ENCODE assay signal across 2 cellular contexts in the genomic region with DNA sequence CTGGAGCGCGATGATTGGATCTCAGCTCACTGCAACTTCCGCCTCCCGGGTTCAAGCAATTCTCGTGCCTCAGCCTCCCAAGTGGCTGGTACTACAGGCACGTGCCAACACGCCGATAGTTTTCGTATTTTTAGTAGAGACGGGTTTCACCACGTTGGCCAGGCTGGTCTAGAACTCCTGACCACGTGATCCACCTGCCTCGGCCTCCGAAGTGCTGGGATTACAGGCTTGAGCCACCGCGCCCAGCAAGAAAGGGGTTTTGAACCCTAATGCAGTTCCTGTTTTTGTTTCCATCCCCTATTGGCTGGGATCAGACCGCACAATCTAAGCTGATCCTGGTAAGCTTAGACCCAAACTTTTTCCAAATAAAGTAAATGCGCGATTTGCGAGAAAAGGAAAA.
TF ChIP-seq lines count a peak whose summit lies in the region.

No MANE protein-coding gene starts in this region.

TF ChIP-seq in SK-N-SH, 30 proteins besides CTCF, POLR2A, EP300 and RAD21 (continued from another document):
- TF ChIP-seq, protein P1, sequence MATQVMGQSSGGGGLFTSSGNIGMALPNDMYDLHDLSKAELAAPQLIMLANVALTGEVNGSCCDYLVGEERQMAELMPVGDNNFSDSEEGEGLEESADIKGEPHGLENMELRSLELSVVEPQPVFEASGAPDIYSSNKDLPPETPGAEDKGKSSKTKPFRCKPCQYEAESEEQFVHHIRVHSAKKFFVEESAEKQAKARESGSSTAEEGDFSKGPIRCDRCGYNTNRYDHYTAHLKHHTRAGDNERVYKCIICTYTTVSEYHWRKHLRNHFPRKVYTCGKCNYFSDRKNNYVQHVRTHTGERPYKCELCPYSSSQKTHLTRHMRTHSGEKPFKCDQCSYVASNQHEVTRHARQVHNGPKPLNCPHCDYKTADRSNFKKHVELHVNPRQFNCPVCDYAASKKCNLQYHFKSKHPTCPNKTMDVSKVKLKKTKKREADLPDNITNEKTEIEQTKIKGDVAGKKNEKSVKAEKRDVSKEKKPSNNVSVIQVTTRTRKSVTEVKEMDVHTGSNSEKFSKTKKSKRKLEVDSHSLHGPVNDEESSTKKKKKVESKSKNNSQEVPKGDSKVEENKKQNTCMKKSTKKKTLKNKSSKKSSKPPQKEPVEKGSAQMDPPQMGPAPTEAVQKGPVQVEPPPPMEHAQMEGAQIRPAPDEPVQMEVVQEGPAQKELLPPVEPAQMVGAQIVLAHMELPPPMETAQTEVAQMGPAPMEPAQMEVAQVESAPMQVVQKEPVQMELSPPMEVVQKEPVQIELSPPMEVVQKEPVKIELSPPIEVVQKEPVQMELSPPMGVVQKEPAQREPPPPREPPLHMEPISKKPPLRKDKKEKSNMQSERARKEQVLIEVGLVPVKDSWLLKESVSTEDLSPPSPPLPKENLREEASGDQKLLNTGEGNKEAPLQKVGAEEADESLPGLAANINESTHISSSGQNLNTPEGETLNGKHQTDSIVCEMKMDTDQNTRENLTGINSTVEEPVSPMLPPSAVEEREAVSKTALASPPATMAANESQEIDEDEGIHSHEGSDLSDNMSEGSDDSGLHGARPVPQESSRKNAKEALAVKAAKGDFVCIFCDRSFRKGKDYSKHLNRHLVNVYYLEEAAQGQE (IDR thresholded peaks at IDR 0.05; ENCODE audit: low read depth, low read length) = no peak
- TF ChIP-seq, protein P2, sequence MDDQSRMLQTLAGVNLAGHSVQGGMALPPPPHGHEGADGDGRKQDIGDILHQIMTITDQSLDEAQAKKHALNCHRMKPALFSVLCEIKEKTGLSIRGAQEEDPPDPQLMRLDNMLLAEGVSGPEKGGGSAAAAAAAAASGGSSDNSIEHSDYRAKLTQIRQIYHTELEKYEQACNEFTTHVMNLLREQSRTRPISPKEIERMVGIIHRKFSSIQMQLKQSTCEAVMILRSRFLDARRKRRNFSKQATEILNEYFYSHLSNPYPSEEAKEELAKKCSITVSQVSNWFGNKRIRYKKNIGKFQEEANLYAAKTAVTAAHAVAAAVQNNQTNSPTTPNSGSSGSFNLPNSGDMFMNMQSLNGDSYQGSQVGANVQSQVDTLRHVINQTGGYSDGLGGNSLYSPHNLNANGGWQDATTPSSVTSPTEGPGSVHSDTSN (IDR thresholded peaks at IDR 0.05) = no peak

TF ChIP-seq in liver, 16 proteins besides CTCF, POLR2A, EP300 and RAD21 (continued from another document):
- TF ChIP-seq, protein P3, sequence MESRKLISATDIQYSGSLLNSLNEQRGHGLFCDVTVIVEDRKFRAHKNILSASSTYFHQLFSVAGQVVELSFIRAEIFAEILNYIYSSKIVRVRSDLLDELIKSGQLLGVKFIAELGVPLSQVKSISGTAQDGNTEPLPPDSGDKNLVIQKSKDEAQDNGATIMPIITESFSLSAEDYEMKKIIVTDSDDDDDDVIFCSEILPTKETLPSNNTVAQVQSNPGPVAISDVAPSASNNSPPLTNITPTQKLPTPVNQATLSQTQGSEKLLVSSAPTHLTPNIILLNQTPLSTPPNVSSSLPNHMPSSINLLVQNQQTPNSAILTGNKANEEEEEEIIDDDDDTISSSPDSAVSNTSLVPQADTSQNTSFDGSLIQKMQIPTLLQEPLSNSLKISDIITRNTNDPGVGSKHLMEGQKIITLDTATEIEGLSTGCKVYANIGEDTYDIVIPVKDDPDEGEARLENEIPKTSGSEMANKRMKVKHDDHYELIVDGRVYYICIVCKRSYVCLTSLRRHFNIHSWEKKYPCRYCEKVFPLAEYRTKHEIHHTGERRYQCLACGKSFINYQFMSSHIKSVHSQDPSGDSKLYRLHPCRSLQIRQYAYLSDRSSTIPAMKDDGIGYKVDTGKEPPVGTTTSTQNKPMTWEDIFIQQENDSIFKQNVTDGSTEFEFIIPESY (IDR thresholded peaks at IDR 0.05) = no peak
- TF ChIP-seq HNF4G (IDR thresholded peaks at IDR 0.05) (no peak), EGR1 (IDR thresholded peaks at IDR 0.05; ENCODE audit: low read depth in 2 of 2) (no peak), TAF1 (conservative IDR thresholded peaks at IDR 0.05) (no peak), FOXA1 (IDR thresholded peaks at IDR 0.05) (no peak), JUND (IDR thresholded peaks at IDR 0.05) (no peak), FOXA2 (IDR thresholded peaks at IDR 0.05) (no peak), YY1 (IDR thresholded peaks at IDR 0.05) (no peak), HNF4A (conservative IDR thresholded peaks at IDR 0.05) (no peak), GABPA (IDR thresholded peaks at IDR 0.05 in 1 of 2, conservative IDR thresholded peaks at IDR 0.05 in 1 of 2) (no peak), SP1 (IDR thresholded peaks at IDR 0.05) (no peak), NR2F2 (IDR thresholded peaks at IDR 0.05) (no peak), RXRA (IDR thresholded peaks at IDR 0.05) (no peak)
- TF ChIP-seq, protein P4, sequence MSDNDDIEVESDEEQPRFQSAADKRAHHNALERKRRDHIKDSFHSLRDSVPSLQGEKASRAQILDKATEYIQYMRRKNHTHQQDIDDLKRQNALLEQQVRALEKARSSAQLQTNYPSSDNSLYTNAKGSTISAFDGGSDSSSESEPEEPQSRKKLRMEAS (IDR thresholded peaks at IDR 0.05) = no peak
- TF ChIP-seq, protein P5, sequence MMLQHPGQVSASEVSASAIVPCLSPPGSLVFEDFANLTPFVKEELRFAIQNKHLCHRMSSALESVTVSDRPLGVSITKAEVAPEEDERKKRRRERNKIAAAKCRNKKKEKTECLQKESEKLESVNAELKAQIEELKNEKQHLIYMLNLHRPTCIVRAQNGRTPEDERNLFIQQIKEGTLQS (IDR thresholded peaks at IDR 0.05) = no peak
